13 cellular contexts compared by ENCODE assay signal in the genomic region with DNA sequence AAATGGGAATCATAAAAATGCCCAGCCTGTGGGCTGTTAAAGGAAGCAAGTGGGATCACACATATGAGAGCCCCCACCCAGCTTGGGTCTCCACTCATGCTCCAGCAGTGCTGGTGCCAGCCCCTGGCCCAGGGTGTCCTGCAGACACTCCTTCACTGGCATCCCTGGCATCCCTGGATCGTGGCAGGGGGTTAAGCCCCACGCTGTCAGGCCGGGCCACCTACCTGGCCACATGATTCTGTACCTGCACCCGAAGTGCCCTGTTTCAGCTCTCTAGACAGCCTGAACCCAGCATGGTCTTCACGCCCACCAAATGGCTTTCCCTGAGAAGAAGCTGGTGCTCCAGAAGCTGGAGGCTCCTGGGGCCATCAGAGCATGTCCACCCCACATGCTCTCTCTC.
A peak's percentile ranks its signal among the peaks of the same experiment; 100 is the strongest.
DNase-seq lines count a peak whose midpoint lies in the region; ATAC-seq and TF ChIP-seq lines count a peak whose summit lies in the region.
"Had no signal": no experiment of that assay in that cellular context is flagged by ENCODE, and none has a peak within 500 bp of the region (broad histone marks: within the 10 kb centered on the region; RNA-seq: fewer than 3 reads in every experiment).

No MANE protein-coding gene starts in this region.

- no peak overlapping the region for H3K27ac Mint-ChIP-seq in natural killer cell treated with Interleukin-12 subunit alpha and Interleukin-12 subunit beta and Interleukin-15 and Interleukin-18, amount 100 ng/mL, for 72 hours
- H3K27ac Mint-ChIP-seq in natural killer cell (no peak overlapping the region), chondrocyte (ENCODE audit: unreplicated experiment) (no peak overlapping the region)
- H3K27ac Mint-ChIP-seq in activated CD8-positive, alpha-beta T cell treated with anti-CD3 and anti-CD28 coated beads for 36 hours = no peak overlapping the region
- H3K27ac Mint-ChIP-seq in activated naive CD4-positive, alpha-beta T cell treated with anti-CD3 and anti-CD28 coated beads for 36 hours = no peak overlapping the region
- H3K27ac Mint-ChIP-seq: CD14-positive monocyte; CD4-positive, alpha-beta memory T cell had no signal

- no peak for TF ChIP-seq CTCF in natural killer cell (IDR thresholded peaks at IDR 0.05)
- TF ChIP-seq CTCF in chondrocyte (IDR thresholded peaks at IDR 0.05) = no peak
- TF ChIP-seq CTCF in activated CD8-positive, alpha-beta T cell treated with anti-CD3 and anti-CD28 coated beads for 36 hours (IDR thresholded peaks at IDR 0.05) = no peak

- POLR2A ChIA-PET in activated CD8-positive, alpha-beta T cell treated with anti-CD3 and anti-CD28 coated beads for 36 hours (lab: Charles Lee) = no interaction called here

- CTCF ChIA-PET in activated CD8-positive, alpha-beta T cell treated with anti-CD3 and anti-CD28 coated beads for 36 hours (lab: Charles Lee) = no interaction called here
- CTCF ChIA-PET in activated naive CD4-positive, alpha-beta T cell treated with anti-CD3 and anti-CD28 coated beads for 36 hours (lab: Charles Lee) = interaction anchor here (0.6 kb wide), 1 partner anchor 251 kb away, joined by 5 read pairs; no protein-coding TSS in a partner anchor

- peak; percentile 46 for DNase-seq in natural killer cell treated with Interleukin-12 subunit alpha and Interleukin-12 subunit beta and Interleukin-15 and Interleukin-18, amount 100 ng/mL, for 72 hours (ENCODE audit: low spot score)
- DNase-seq in natural killer cell (no peak), chondrocyte (ENCODE audit: low spot score) (peak; percentile 85), posterior vena cava (ENCODE audit: low spot score) (peak; percentile 49), DMS114 treated with DMSO at 0.1 percent for 48 hours (lab: John Stamatoyannopoulos, UW; ENCODE audit: unreplicated experiment) (no peak)
- DNase-seq in activated CD8-positive, alpha-beta T cell treated with anti-CD3 and anti-CD28 coated beads for 36 hours = no peak
- DNase-seq in activated naive CD4-positive, alpha-beta T cell treated with anti-CD3 and anti-CD28 coated beads for 36 hours = no peak
- DNase-seq: BE2C; Calu3; CD4-positive, alpha-beta memory T cell; GM23248; HCEC 1CT had no signal

- no peak overlapping the region for H3K4me3 Mint-ChIP-seq in natural killer cell treated with Interleukin-12 subunit alpha and Interleukin-12 subunit beta and Interleukin-15 and Interleukin-18, amount 100 ng/mL, for 72 hours
- H3K4me3 Mint-ChIP-seq in natural killer cell (no peak overlapping the region), chondrocyte (ENCODE audit: unreplicated experiment) (no peak overlapping the region)
- no peak overlapping the region for H3K4me3 Mint-ChIP-seq in activated CD8-positive, alpha-beta T cell treated with anti-CD3 and anti-CD28 coated beads for 36 hours
- no peak overlapping the region for H3K4me3 Mint-ChIP-seq in activated naive CD4-positive, alpha-beta T cell treated with anti-CD3 and anti-CD28 coated beads for 36 hours
- H3K4me3 Mint-ChIP-seq: CD14-positive monocyte; CD4-positive, alpha-beta memory T cell had no signal

- no peak for ATAC-seq in natural killer cell treated with Interleukin-12 subunit alpha and Interleukin-12 subunit beta and Interleukin-15 and Interleukin-18, amount 100 ng/mL, for 72 hours
- no peak for ATAC-seq in natural killer cell
- ATAC-seq in activated CD8-positive, alpha-beta T cell treated with anti-CD3 and anti-CD28 coated beads for 36 hours = no peak

- no peaks in the 10 kb centered on the region for H3K36me3 Mint-ChIP-seq in natural killer cell treated with Interleukin-12 subunit alpha and Interleukin-12 subunit beta and Interleukin-15 and Interleukin-18, amount 100 ng/mL, for 72 hours
- H3K36me3 Mint-ChIP-seq in natural killer cell (no peaks in the 10 kb centered on the region), chondrocyte (ENCODE audit: low read depth) (peaks cover 2% of the 10 kb centered on the region)
- no peaks in the 10 kb centered on the region for H3K36me3 Mint-ChIP-seq in activated CD8-positive, alpha-beta T cell treated with anti-CD3 and anti-CD28 coated beads for 36 hours (ENCODE audit: low read depth)
- no peaks in the 10 kb centered on the region for H3K36me3 Mint-ChIP-seq in activated naive CD4-positive, alpha-beta T cell treated with anti-CD3 and anti-CD28 coated beads for 36 hours (ENCODE audit: low read depth)
- H3K36me3 Mint-ChIP-seq: CD14-positive monocyte; CD4-positive, alpha-beta memory T cell had no signal

- H3K9me3 Mint-ChIP-seq in natural killer cell treated with Interleukin-12 subunit alpha and Interleukin-12 subunit beta and Interleukin-15 and Interleukin-18, amount 100 ng/mL, for 72 hours = no peaks in the 10 kb centered on the region
- H3K9me3 Mint-ChIP-seq in natural killer cell (no peaks in the 10 kb centered on the region), chondrocyte (ENCODE audit: low read depth) (no peaks in the 10 kb centered on the region)
- H3K9me3 Mint-ChIP-seq in activated CD8-positive, alpha-beta T cell treated with anti-CD3 and anti-CD28 coated beads for 36 hours = no peaks in the 10 kb centered on the region
- H3K9me3 Mint-ChIP-seq in activated naive CD4-positive, alpha-beta T cell treated with anti-CD3 and anti-CD28 coated beads for 36 hours = no peaks in the 10 kb centered on the region
- H3K9me3 Mint-ChIP-seq: CD4-positive, alpha-beta memory T cell had no signal

- no peaks in the 10 kb centered on the region for H3K4me1 Mint-ChIP-seq in natural killer cell treated with Interleukin-12 subunit alpha and Interleukin-12 subunit beta and Interleukin-15 and Interleukin-18, amount 100 ng/mL, for 72 hours (ENCODE audit: low read depth in 2 of 2)
- H3K4me1 Mint-ChIP-seq in natural killer cell = no peaks in the 10 kb centered on the region
- no peaks in the 10 kb centered on the region for H3K4me1 Mint-ChIP-seq in chondrocyte (ENCODE audit: low read depth)
- H3K4me1 Mint-ChIP-seq in activated CD8-positive, alpha-beta T cell treated with anti-CD3 and anti-CD28 coated beads for 36 hours (ENCODE audit: low read depth) = no peaks in the 10 kb centered on the region
- H3K4me1 Mint-ChIP-seq in activated naive CD4-positive, alpha-beta T cell treated with anti-CD3 and anti-CD28 coated beads for 36 hours (ENCODE audit: low read depth) = no peaks in the 10 kb centered on the region
- H3K4me1 Mint-ChIP-seq: CD14-positive monocyte; CD4-positive, alpha-beta memory T cell had no signal

- no peaks in the 10 kb centered on the region for H3K27me3 Mint-ChIP-seq in natural killer cell treated with Interleukin-12 subunit alpha and Interleukin-12 subunit beta and Interleukin-15 and Interleukin-18, amount 100 ng/mL, for 72 hours
- H3K27me3 Mint-ChIP-seq in natural killer cell (ENCODE audit: low read depth in 2 of 2) = peaks cover 0 to 3% of the 10 kb centered on the region in 2 donors
- peaks cover 24% of the 10 kb centered on the region for H3K27me3 Mint-ChIP-seq in chondrocyte (ENCODE audit: low read depth)
- H3K27me3 Mint-ChIP-seq in activated CD8-positive, alpha-beta T cell treated with anti-CD3 and anti-CD28 coated beads for 36 hours = no peaks in the 10 kb centered on the region
- peaks cover 2% of the 10 kb centered on the region for H3K27me3 Mint-ChIP-seq in activated naive CD4-positive, alpha-beta T cell treated with anti-CD3 and anti-CD28 coated beads for 36 hours (ENCODE audit: low read depth)

- intact Hi-C loops in natural killer cell (cut with micrococcal nuclease) = no loop called here
- intact Hi-C loops in posterior vena cava (cut with DNase I) = no loop called here
- intact Hi-C loops in activated CD8-positive, alpha-beta T cell treated with anti-CD3 and anti-CD28 coated beads for 36 hours (cut with micrococcal nuclease) = no loop called here
- intact Hi-C loops in activated naive CD4-positive, alpha-beta T cell treated with anti-CD3 and anti-CD28 coated beads for 36 hours (cut with micrococcal nuclease) = no loop called here

Comparison
In these comparisons a context has a peak if more than half of its experiments do, and no peak if none do; other contexts are left out.
1. DNase-seq: peak in natural killer cell treated with Interleukin-12 subunit alpha and Interleukin-12 subunit beta and Interleukin-15 and Interleukin-18, amount 100 ng/mL, for 72 hours (single experiment), chondrocyte (single experiment) and posterior vena cava (single experiment); none in natural killer cell (single experiment), activated CD8-positive, alpha-beta T cell treated with anti-CD3 and anti-CD28 coated beads for 36 hours (single experiment), DMS114 treated with DMSO at 0.1 percent for 48 hours (single experiment) and activated naive CD4-positive, alpha-beta T cell treated with anti-CD3 and anti-CD28 coated beads for 36 hours (single experiment).